Comparison of ENCODE assay signal across 8 cellular contexts in genomic region chr10:29858352-29859267, GRCh38.
DNase-seq lines count a peak whose midpoint lies in the region; ATAC-seq, FAIRE-seq and TF ChIP-seq lines count a peak whose summit lies in the region.

No MANE protein-coding gene starts in this region.

- peak; percentile 69 for TF ChIP-seq CTCF in AG04449 (IDR thresholded peaks at IDR 0.05; ENCODE audit: insufficient read depth, low read length, missing control alignments)
- TF ChIP-seq CTCF in astrocyte (IDR thresholded peaks at IDR 0.05; ENCODE audit: insufficient read depth, low read depth, low read length), result peak; percentile 62
- TF ChIP-seq CTCF in tibial nerve (IDR thresholded peaks at IDR 0.05), result peak; percentile 16 to 39 (median 29)

- H3K9ac ChIP-seq in astrocyte (ENCODE audit: low read length), result no peak overlapping the region

- TF ChIP-seq POLR2A in tibial nerve (IDR thresholded peaks at IDR 0.05), result no peak

- H3K4me1 ChIP-seq in astrocyte (ENCODE audit: insufficient read depth, low read length), result peaks cover 41% of the 10 kb centered on the region
- H3K4me1 ChIP-seq in tibial nerve, result peaks cover 0 to 16% (median 0%) of the 10 kb centered on the region in 4 donors

- WGBS in tibial nerve, 2 donors, result 27 to 32% methylated on average over 11 of the region's 11 CpGs

- H3K27ac Mint-ChIP-seq in astrocyte (ENCODE audit: unreplicated experiment), result peak overlapping the region; percentile 55

- H3K27ac ChIP-seq in astrocyte (ENCODE audit: low read depth, low read length) (peak overlapping the region; percentile 0), tibial nerve (no peak overlapping the region)

- H3K36me3 ChIP-seq in astrocyte (ENCODE audit: insufficient read depth, low read length) (no peaks in the 10 kb centered on the region), tibial nerve (no peaks in the 10 kb centered on the region)

- H3K79me2 ChIP-seq in astrocyte (ENCODE audit: insufficient read depth, low read length), result no peaks in the 10 kb centered on the region

- CTCF ChIA-PET in AG04449 (lab: Yijun Ruan, JAX), result interaction anchor here (0.7 to 1.9 kb wide), 13 partner anchors 9 to 362 kb away, joined by 3 to 11 read pairs (median 3); no protein-coding TSS in a partner anchor

- H3K36me3 Mint-ChIP-seq in astrocyte (ENCODE audit: low read depth, unreplicated experiment), result no peaks in the 10 kb centered on the region

- no peak overlapping the region for H3K4me3 Mint-ChIP-seq in astrocyte (ENCODE audit: unreplicated experiment)

- DNase-seq in AG04449 (ENCODE audit: low read depth, low spot score), result peak; percentile 23
- peak; percentile 15 for DNase-seq in HPDE6-E6E7 (ENCODE audit: extremely low spot score)
- peak; percentile 76 for DNase-seq in astrocyte (ENCODE audit: low read depth)
- DNase-seq in iris pigment epithelial cell (ENCODE audit: low read depth), result peak; percentile 72
- DNase-seq in tibial nerve (ENCODE audit: low spot score in 2 of 2), result no peak
- no peak for DNase-seq in SKM-1 (lab: John Stamatoyannopoulos, UW; ENCODE audit: unreplicated experiment)

- H3K4me2 ChIP-seq in astrocyte (ENCODE audit: low read length), result peak overlapping the region; percentile 35

- H3K27me3 ChIP-seq in astrocyte (ENCODE audit: insufficient read depth, low read length) (no peaks in the 10 kb centered on the region), tibial nerve (no peaks in the 10 kb centered on the region)

- no peaks in the 10 kb centered on the region for H3K27me3 Mint-ChIP-seq in astrocyte (ENCODE audit: low read depth, unreplicated experiment)

- no peaks in the 10 kb centered on the region for H4K20me1 ChIP-seq in astrocyte (ENCODE audit: insufficient read depth, low read length)

- H2AFZ ChIP-seq in astrocyte (ENCODE audit: low read depth, low read length), result peak overlapping the region; percentile 20

- ATAC-seq in GM21526 (IDR thresholded peaks at IDR 0.05; ENCODE audit: low FRiP score, unreplicated experiment) (no peak), HG03342 (IDR thresholded peaks at IDR 0.05; ENCODE audit: unreplicated experiment) (no peak)

- POLR2A ChIA-PET in AG04449 (lab: Yijun Ruan, JAX), result interaction anchor here (0.6 kb wide), 1 partner anchor 37 kb away, joined by 3 read pairs; no protein-coding TSS in a partner anchor

- H3K9me3 ChIP-seq in astrocyte (ENCODE audit: insufficient read depth, low read depth, low read length), result no peaks in the 10 kb centered on the region
- no peaks in the 10 kb centered on the region for H3K9me3 ChIP-seq in tibial nerve

- peaks cover 28% of the 10 kb centered on the region for H3K4me1 Mint-ChIP-seq in astrocyte (ENCODE audit: low read depth, unreplicated experiment)

- H3K4me3 ChIP-seq in AG04449 (ENCODE audit: low read depth, low read length) (no peak overlapping the region), astrocyte (ENCODE audit: insufficient read depth, low read depth, low read length) (no peak overlapping the region), tibial nerve (no peak overlapping the region)

- FAIRE-seq in astrocyte (lab: Jason Lieb, UNC), result no peak

- H3K9me3 Mint-ChIP-seq in astrocyte (ENCODE audit: unreplicated experiment), result no peaks in the 10 kb centered on the region

- no peak for TF ChIP-seq EP300 in tibial nerve (IDR thresholded peaks at IDR 0.05)

Comparison
In these comparisons a context has a peak if more than half of its experiments do, and no peak if none do; other contexts are left out.
1. DNase-seq: peak in AG04449 (single experiment), HPDE6-E6E7 (single experiment), astrocyte (single experiment) and iris pigment epithelial cell (single experiment); none in tibial nerve (0 of 2) and SKM-1 (single experiment).
2. Peak in every context shown above with its lines, with median percentiles within 50 percentile points of each other: CTCF ChIP-seq.